Comparison of ENCODE assay signal across 8 cellular contexts in the genomic region with DNA sequence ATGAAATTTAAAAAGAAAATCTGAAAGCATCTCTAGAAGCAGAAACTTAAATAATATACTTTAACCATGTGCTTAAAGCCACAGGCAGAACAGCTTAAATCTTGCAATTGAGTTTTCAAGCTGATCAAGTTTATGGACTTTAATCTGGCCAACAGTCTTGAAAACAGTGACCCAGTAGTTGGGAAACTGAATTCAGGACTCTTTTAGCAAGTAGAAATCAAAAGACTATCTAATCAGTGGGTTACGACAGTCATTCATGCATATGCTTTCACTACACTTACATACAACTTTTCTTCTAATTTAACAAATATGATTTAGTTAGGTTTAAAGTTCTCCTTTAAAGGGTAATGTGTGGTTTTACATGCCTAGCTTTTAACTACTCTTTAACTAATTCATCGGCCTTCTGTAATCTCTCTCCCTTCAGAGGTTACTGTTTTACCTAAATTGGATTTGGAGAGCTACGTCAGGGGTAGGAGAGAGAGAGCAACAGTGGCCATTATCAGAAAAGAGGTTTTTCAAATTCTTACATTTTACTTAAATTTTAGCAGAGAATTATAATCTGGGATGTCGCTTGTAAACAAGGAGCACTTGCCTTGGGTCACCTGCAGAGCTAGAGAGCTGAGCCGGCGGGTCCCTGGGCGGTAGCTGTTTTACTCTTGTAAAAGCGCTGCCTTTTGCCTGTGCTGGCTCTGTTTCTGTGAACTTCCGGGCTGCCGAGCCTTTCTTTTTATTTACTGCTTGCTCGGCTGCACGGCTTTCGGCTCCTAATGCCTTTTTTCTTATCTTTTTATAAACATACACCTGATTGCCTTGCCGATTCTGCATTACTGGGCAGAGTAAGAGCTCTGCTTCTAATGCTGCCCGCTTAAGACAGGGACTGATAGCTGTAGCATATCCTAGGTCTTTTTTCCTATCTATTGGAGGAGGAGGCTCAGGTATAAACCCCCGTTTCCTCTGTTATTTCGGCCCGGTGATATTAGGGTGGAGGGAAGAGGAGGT. TPM values are rescaled to one million over a fixed set of nuclear protein-coding genes. Genes with fewer than 3 reads are reported as not detected.
A peak's percentile ranks its signal among the peaks of the same experiment; 100 is the strongest.
DNase-seq lines count a peak whose midpoint lies in the region; ATAC-seq and TF ChIP-seq lines count a peak whose summit lies in the region.

No MANE protein-coding gene starts in this region.

- H3K4me1 ChIP-seq in Karpas-422 (ENCODE audit: low read length), result peaks cover 34% of the 10 kb centered on the region
- peaks cover 7% of the 10 kb centered on the region for H3K4me1 ChIP-seq in endodermal cell (ENCODE audit: control insufficient read depth, insufficient read depth, low read length)
- H3K4me1 ChIP-seq in naive thymus-derived CD4-positive, alpha-beta T cell (ENCODE audit: control insufficient read depth in 2 of 2, insufficient read depth in 2 of 2, low read length in 2 of 2), result peaks cover 20 to 51% of the 10 kb centered on the region in 2 donors

- H3K27me3 Mint-ChIP-seq in activated CD4-positive, alpha-beta memory T cell treated with anti-CD3 and anti-CD28 coated beads, Interleukin-2, amount 10 ng/mL, durations not matched to agents 7 days and 5 days, result no peaks in the 10 kb centered on the region
- no peaks in the 10 kb centered on the region for H3K27me3 Mint-ChIP-seq in endodermal cell (ENCODE audit: insufficient read depth)
- H3K27me3 Mint-ChIP-seq in naive thymus-derived CD4-positive, alpha-beta T cell, result peaks cover 0 to 20% (median 0%) of the 10 kb centered on the region in 5 donors

- H3K36me3 ChIP-seq in Karpas-422 (ENCODE audit: insufficient read depth, low read length), result no peaks in the 10 kb centered on the region
- H3K36me3 ChIP-seq in endodermal cell (ENCODE audit: control insufficient read depth, insufficient read depth, low read length), result no peaks in the 10 kb centered on the region
- no peaks in the 10 kb centered on the region for H3K36me3 ChIP-seq in naive thymus-derived CD4-positive, alpha-beta T cell (ENCODE audit: control insufficient read depth in 2 of 3, insufficient read depth in 3 of 3, low read length in 3 of 3)

- H3K4me3 ChIP-seq in Karpas-422 (ENCODE audit: low read length) (peak overlapping the region; percentile 67), endodermal cell (ENCODE audit: low read length) (peak overlapping the region; percentile 89)
- peak overlapping the region; percentile 83 for H3K4me3 ChIP-seq in naive thymus-derived CD4-positive, alpha-beta T cell (ENCODE audit: low read length)

- TF ChIP-seq CTCF in endodermal cell (conservative IDR thresholded peaks at IDR 0.05), result no peak

- peak overlapping the region; percentile 78 for H3K4me3 Mint-ChIP-seq in activated CD4-positive, alpha-beta memory T cell treated with anti-CD3 and anti-CD28 coated beads, Interleukin-2, amount 10 ng/mL, durations not matched to agents 7 days and 5 days
- H3K4me3 Mint-ChIP-seq in endodermal cell, result peak overlapping the region; percentile 67
- H3K4me3 Mint-ChIP-seq in naive thymus-derived CD4-positive, alpha-beta T cell, result peak overlapping the region; percentile 75 to 97 (median 96)

- H2AFZ ChIP-seq in Karpas-422 (ENCODE audit: low read length), result peak overlapping the region; percentile 79

- no peaks in the 10 kb centered on the region for H3K9me3 Mint-ChIP-seq in activated CD4-positive, alpha-beta memory T cell treated with anti-CD3 and anti-CD28 coated beads, Interleukin-2, amount 10 ng/mL, durations not matched to agents 7 days and 5 days
- no peaks in the 10 kb centered on the region for H3K9me3 Mint-ChIP-seq in endodermal cell
- peaks cover 0 to 1% (median 0%) of the 10 kb centered on the region in 11 donors for H3K9me3 Mint-ChIP-seq in naive thymus-derived CD4-positive, alpha-beta T cell

- peaks cover 53% of the 10 kb centered on the region for H3K4me1 Mint-ChIP-seq in activated CD4-positive, alpha-beta memory T cell treated with anti-CD3 and anti-CD28 coated beads, Interleukin-2, amount 10 ng/mL, durations not matched to agents 7 days and 5 days
- peaks cover 49% of the 10 kb centered on the region for H3K4me1 Mint-ChIP-seq in endodermal cell
- H3K4me1 Mint-ChIP-seq in naive thymus-derived CD4-positive, alpha-beta T cell, result peaks cover 10 to 76% (median 71%) of the 10 kb centered on the region in 7 donors

- peak; percentile 90 for ATAC-seq in GM21515 (IDR thresholded peaks at IDR 0.05; ENCODE audit: unreplicated experiment)
- peak; percentile 78 for ATAC-seq in naive thymus-derived CD4-positive, alpha-beta T cell
- peak; percentile 44 for ATAC-seq in stimulated activated naive CD8-positive, alpha-beta T cell treated with anti-CD3 and anti-CD28 coated beads, Interleukin-15, Interleukin-2, amounts not matched to agents 100 U/mL and 50 U/mL, for 24 hours

- peaks cover 4% of the 10 kb centered on the region for H3K36me3 Mint-ChIP-seq in activated CD4-positive, alpha-beta memory T cell treated with anti-CD3 and anti-CD28 coated beads, Interleukin-2, amount 10 ng/mL, durations not matched to agents 7 days and 5 days (ENCODE audit: low read depth)
- H3K36me3 Mint-ChIP-seq in endodermal cell (ENCODE audit: low read depth), result peaks cover 16% of the 10 kb centered on the region
- peaks cover 0 to 12% (median 9%) of the 10 kb centered on the region in 5 donors for H3K36me3 Mint-ChIP-seq in naive thymus-derived CD4-positive, alpha-beta T cell

- H3K27ac Mint-ChIP-seq in activated CD4-positive, alpha-beta memory T cell treated with anti-CD3 and anti-CD28 coated beads, Interleukin-2, amount 10 ng/mL, durations not matched to agents 7 days and 5 days, result peak overlapping the region; percentile 92
- H3K27ac Mint-ChIP-seq in endodermal cell, result peak overlapping the region; percentile 97
- peak overlapping the region; percentile 91 to 99 (median 96) for H3K27ac Mint-ChIP-seq in naive thymus-derived CD4-positive, alpha-beta T cell

- H3K9me3 ChIP-seq in Karpas-422 (ENCODE audit: low read length) (no peaks in the 10 kb centered on the region), endodermal cell (ENCODE audit: control insufficient read depth, low read length) (no peaks in the 10 kb centered on the region)
- H3K9me3 ChIP-seq in naive thymus-derived CD4-positive, alpha-beta T cell (ENCODE audit: control insufficient read depth in 2 of 3, low read length in 3 of 3), result no peaks in the 10 kb centered on the region

- no peaks in the 10 kb centered on the region for H3K79me2 ChIP-seq in Karpas-422 (ENCODE audit: low read length)

- no peaks in the 10 kb centered on the region for H4K20me1 ChIP-seq in Karpas-422 (ENCODE audit: insufficient read depth, low read depth, low read length)

- CTCF ChIA-PET in activated CD4-positive, alpha-beta memory T cell treated with anti-CD3 and anti-CD28 coated beads, Interleukin-2, amount 10 ng/mL, durations not matched to agents 7 days and 5 days (lab: Charles Lee), result interaction anchor here (0.7 to 6.8 kb wide), 13 partner anchors 11 to 309 kb away, joined by 3 to 49 read pairs (median 5); a partner anchor contains a TSS
- CTCF ChIA-PET in naive thymus-derived CD4-positive, alpha-beta T cell (lab: Charles Lee), result interaction anchor here (1.1 to 2.7 kb wide), 6 partner anchors 12 to 240 kb away, joined by 4 to 14 read pairs (median 6); no protein-coding TSS in a partner anchor

- peak overlapping the region; percentile 61 for H3K27ac ChIP-seq in Karpas-422 (ENCODE audit: low read length)
- no peak overlapping the region for H3K27ac ChIP-seq in endodermal cell (ENCODE audit: low read depth, low read length)
- peak overlapping the region; percentile 92 for H3K27ac ChIP-seq in naive thymus-derived CD4-positive, alpha-beta T cell (ENCODE audit: low read depth, low read length)

- H3K4me2 ChIP-seq in Karpas-422 (ENCODE audit: low read depth, low read length, poor library complexity, severe bottlenecking), result peak overlapping the region; percentile 87

- H3K27me3 ChIP-seq in Karpas-422 (ENCODE audit: low read length) (no peaks in the 10 kb centered on the region), endodermal cell (ENCODE audit: control insufficient read depth, insufficient read depth, low read length, poor library complexity, severe bottlenecking) (no peaks in the 10 kb centered on the region)
- no peaks in the 10 kb centered on the region for H3K27me3 ChIP-seq in naive thymus-derived CD4-positive, alpha-beta T cell (ENCODE audit: control insufficient read depth in 2 of 2, insufficient read depth in 2 of 2, low read length in 2 of 2)

- DNase-seq in DMS53 treated with DMSO at 0.1 percent for 48 hours (lab: John Stamatoyannopoulos, UW; ENCODE audit: unreplicated experiment), result peak; percentile 82
- DNase-seq in Karpas-422, result peak; percentile 68
- peak; percentile 73 for DNase-seq in activated CD4-positive, alpha-beta memory T cell treated with anti-CD3 and anti-CD28 coated beads, Interleukin-2, amount 10 ng/mL, durations not matched to agents 7 days and 5 days
- DNase-seq in endodermal cell, result peak; percentile 93
- peak; percentile 28 to 83 (median 76) for DNase-seq in naive thymus-derived CD4-positive, alpha-beta T cell
- DNase-seq in stimulated activated naive CD8-positive, alpha-beta T cell treated with anti-CD3 and anti-CD28 coated beads, Interleukin-15, Interleukin-2, amounts not matched to agents 100 U/mL and 50 U/mL, for 24 hours, result peak; percentile 59
- no peak for DNase-seq in NOMO-1 treated with DMSO at 0.1 percent for 48 hours (lab: John Stamatoyannopoulos, UW; ENCODE audit: unreplicated experiment)

- 2 to 5% methylated on average over 10 to 15 of the region's 18 CpGs for WGBS in endodermal cell (ENCODE audit: insufficient coverage in 1 of 2, insufficient read length in 1 of 2), 2 experiments

- intact Hi-C loops in naive thymus-derived CD4-positive, alpha-beta T cell (cut with micrococcal nuclease), result loop anchor here (1.0 to 2.0 kb wide), 9 partner anchors 27 to 912 kb away; a partner anchor contains a TSS

- POLR2A ChIA-PET in activated CD4-positive, alpha-beta memory T cell treated with anti-CD3 and anti-CD28 coated beads, Interleukin-2, amount 10 ng/mL, durations not matched to agents 7 days and 5 days (lab: Charles Lee), result interaction anchor here (0.8 to 2.9 kb wide), 29 partner anchors 8 to 912 kb away, joined by 3 to 38 read pairs (median 5); a partner anchor contains a TSS
- POLR2A ChIA-PET in naive thymus-derived CD4-positive, alpha-beta T cell (lab: Charles Lee), result interaction anchor here (0.7 to 5.1 kb wide), 34 partner anchors 8 to 1156 kb away, joined by 3 to 61 read pairs (median 6); a partner anchor contains a TSS

- no peaks in the 10 kb centered on the region for H3K9me2 ChIP-seq in Karpas-422 (replicated peaks; ENCODE audit: insufficient read depth, low read length)

- peak overlapping the region; percentile 64 for H3K9ac ChIP-seq in Karpas-422 (ENCODE audit: low read length)
- H3K9ac ChIP-seq in endodermal cell (ENCODE audit: extremely low read depth, low read length, poor library complexity, severe bottlenecking), result peak overlapping the region; percentile 77

RNA-seq across cellular contexts. Expression of a gene that starts 17.4 kb away (rescaled TPM):
- total RNA-seq in Karpas-422 (2014; rRNA removed; shearing (Covaris generic); ENCODE audit: low replicate concordance), result not detected in 2 replicates
- under 1 TPM; 0.48 to 0.50 TPM for total RNA-seq in activated CD4-positive, alpha-beta memory T cell treated with anti-CD3 and anti-CD28 coated beads, Interleukin-2, amount 10 ng/mL, durations not matched to agents 7 days and 5 days
- total RNA-seq in endodermal cell, result not detected
- polyA plus RNA-seq in endodermal cell (2013, experiment 1 of 2), result 0.14 TPM
- not detected for polyA plus RNA-seq in endodermal cell (2013, experiment 2 of 2)
- total RNA-seq in naive thymus-derived CD4-positive, alpha-beta T cell, result 1,000 to 10,000 TPM in 1 of 5 experiments, 100 to 1,000 TPM in 1, 10 to 100 TPM in 2, 1 to 10 TPM in 1; 1.1 to 2,445 (median 48.5) TPM
- polyA plus RNA-seq in naive thymus-derived CD4-positive, alpha-beta T cell, result 1 to 10 TPM; 1.7 to 5.7 TPM

RNA-seq across cellular contexts. Expression of a gene that starts 28.8 kb away (rescaled TPM):
- 70.6 and 76.5 TPM in 2 replicates for total RNA-seq in Karpas-422 (2014; rRNA removed; shearing (Covaris generic); ENCODE audit: low replicate concordance)
- total RNA-seq in activated CD4-positive, alpha-beta memory T cell treated with anti-CD3 and anti-CD28 coated beads, Interleukin-2, amount 10 ng/mL, durations not matched to agents 7 days and 5 days, result 10 to 100 TPM; 43.0 to 45.0 TPM
- total RNA-seq in endodermal cell, result 10 to 100 TPM; 37.0 to 40.9 TPM
- polyA plus RNA-seq in endodermal cell (2013, experiment 1 of 2), result 36.9 TPM
- polyA plus RNA-seq in endodermal cell (2013, experiment 2 of 2), result 37.9 TPM
- total RNA-seq in naive thymus-derived CD4-positive, alpha-beta T cell, result 10 to 100 TPM; 16.5 to 34.9 (median 21.4) TPM
- 10 to 100 TPM; 55.4 to 61.0 TPM for polyA plus RNA-seq in naive thymus-derived CD4-positive, alpha-beta T cell
